29 cellular contexts compared by ENCODE assay signal in the genomic region with DNA sequence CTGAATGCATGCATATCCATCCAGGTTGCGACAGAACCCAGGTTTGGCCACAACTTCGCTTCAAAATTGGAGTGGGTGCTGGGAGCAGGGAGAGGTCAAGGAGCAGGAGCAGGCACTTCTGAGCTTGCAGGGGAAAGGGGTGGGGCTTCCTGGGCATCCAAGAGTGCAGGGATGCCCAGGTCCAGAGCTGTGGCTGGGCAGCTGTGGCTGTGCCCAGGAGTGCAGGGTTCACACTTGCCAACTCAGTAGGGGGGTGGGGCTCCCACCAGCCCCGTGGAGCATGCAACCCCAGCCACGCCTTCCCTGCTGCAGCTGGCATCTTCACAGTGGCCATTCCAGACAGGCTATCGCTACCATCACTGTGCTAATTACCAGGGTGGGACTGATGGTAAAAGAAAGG.
"Had no signal": no experiment of that assay in that cellular context is flagged by ENCODE, and none has a peak within 500 bp of the region (broad histone marks: within the 10 kb centered on the region; RNA-seq: fewer than 3 reads in every experiment).

No MANE protein-coding gene starts in this region.

- H3K9me3 ChIP-seq: adrenal gland, body of pancreas, esophagus squamous epithelium, gastroesophageal sphincter had no signal

- H3K4me3 ChIP-seq: adrenal gland, body of pancreas, esophagus squamous epithelium, gastroesophageal sphincter had no signal

- ATAC-seq: activated CD4-positive, CD25-positive, alpha-beta regulatory T cell treated with anti-CD3 and anti-CD28 coated beads, Interleukin-2, amount 50 U/mL, for 24 hours; activated CD8-positive, alpha-beta T cell treated with anti-CD3 and anti-CD28 coated beads for 36 hours; activated naive CD8-positive, alpha-beta T cell treated with anti-CD3 and anti-CD28 coated beads, Interleukin-2, amount 50 U/mL, for 24 hours; activated T-cell treated with anti-CD3 and anti-CD28 coated beads, Interleukin-2, amount 50 U/mL, for 4 hours; activated T-helper 17 cell treated with anti-CD3 and anti-CD28 coated beads, Interleukin-2, amount 50 U/mL, for 72 hours; body of pancreas; effector memory CD8-positive, alpha-beta T cell; gastroesophageal sphincter; T-helper 17 cell had no signal

- H3K27me3 ChIP-seq: adrenal gland, body of pancreas, esophagus squamous epithelium, gastroesophageal sphincter had no signal

- H3K4me1 ChIP-seq: adrenal gland, body of pancreas had no signal

- H3K27ac ChIP-seq: adrenal gland, body of pancreas, esophagus squamous epithelium, gastroesophageal sphincter, WERI-Rb-1 had no signal

- DNase-seq: activated B cell treated with CpG ODN at 0.5 μM for 24 hours; activated CD4-positive, alpha-beta T cell treated with anti-CD3 and anti-CD28 coated beads for 48 hours; activated CD4-positive, alpha-beta T cell treated with anti-CD3 and anti-CD28 coated beads, Interleukin-2, amount 50 U/mL, for 1 hour; activated CD4-positive, alpha-beta T cell treated with anti-CD3 and anti-CD28 coated beads, Interleukin-2, amount 50 U/mL, for 48 hours; activated CD8-positive, alpha-beta memory T cell treated with anti-CD3 and anti-CD28 coated beads for 24 hours; activated CD8-positive, alpha-beta T cell treated with anti-CD3 and anti-CD28 coated beads for 36 hours; activated effector memory CD4-positive, alpha-beta T cell treated with Interleukin-2 at 50 U/mL for 16 hours; activated naive CD4-positive, alpha-beta T cell treated with anti-CD3 and anti-CD28 coated beads for 36 hours; activated naive CD8-positive, alpha-beta T cell treated with anti-CD3 and anti-CD28 coated beads for 36 hours; activated naive CD8-positive, alpha-beta T cell treated with anti-CD3 and anti-CD28 coated beads, Interleukin-2, amount 50 U/mL, for 24 hours; activated T-cell treated with anti-CD3 and anti-CD28 coated beads, Interleukin-2, amount 50 U/mL, for 4 hours; adrenal gland; amygdala; aorta; body of pancreas; caudate nucleus; cortex of kidney; dermis blood vessel endothelial cell; effector CD4-positive, alpha-beta T cell; effector memory CD8-positive, alpha-beta T cell; esophagus squamous epithelium; foreskin melanocyte; T-helper 1 cell; T-helper 17 cell; T1000; WERI-Rb-1 had no signal

- H3K36me3 ChIP-seq: adrenal gland, esophagus squamous epithelium, gastroesophageal sphincter, WERI-Rb-1 had no signal
